Comparison of ENCODE assay signal across 8 cellular contexts in the genomic region with DNA sequence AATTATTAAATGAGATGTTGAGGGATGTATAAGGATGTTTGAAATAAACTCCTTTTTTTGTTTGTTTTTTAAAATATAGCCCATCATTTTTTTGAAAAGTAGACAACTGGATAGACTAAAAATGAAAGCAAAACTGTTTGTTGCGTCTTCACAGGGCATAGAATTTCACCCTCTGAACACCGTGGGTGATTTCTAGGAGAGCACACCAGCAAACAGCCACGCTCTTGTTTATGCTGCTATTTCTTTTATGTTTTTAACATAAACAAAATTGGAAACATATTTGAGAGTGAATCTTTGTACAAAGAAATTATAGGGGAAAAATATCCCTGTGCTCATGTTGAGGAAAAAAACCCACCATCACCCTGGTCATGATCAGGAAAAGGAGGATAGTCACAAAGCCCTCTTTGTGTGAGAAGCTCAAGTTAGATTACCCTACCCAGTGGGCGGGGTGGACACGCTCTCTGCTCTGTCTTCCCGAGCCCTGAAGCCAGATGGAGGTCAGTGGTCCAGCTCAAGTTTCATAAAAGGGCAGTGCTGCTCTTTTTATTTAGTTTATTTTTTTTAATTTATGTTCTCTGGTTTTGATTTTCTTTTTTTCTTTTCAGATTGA.
DNase-seq lines count a peak whose midpoint lies in the region; ATAC-seq lines count a peak whose summit lies in the region.

No MANE protein-coding gene starts in this region.

- in situ Hi-C loops in G401 (cut with HindIII; ENCODE audit: low sequenced_read_pairs), result no loop called here

- ATAC-seq in GM21786 (IDR thresholded peaks at IDR 0.05; ENCODE audit: unreplicated experiment), result peak; percentile 94
- ATAC-seq in activated naive CD8-positive, alpha-beta T cell treated with anti-CD3 and anti-CD28 coated beads, Interleukin-2, amount 10 ng/mL, durations not matched to agents 7 days and 5 days (ENCODE audit: low read depth), result peak; percentile 87
- peak; percentile 54 to 71 for ATAC-seq in stimulated activated naive B cell treated with anti-CD40 and anti-IgM and Interleukin-4, amounts not matched to agents 10 μg/mL and 1 μg/mL and 100 μg/mL, for 72 hours (replicated peaks)

- CTCF ChIA-PET in activated naive CD4-positive, alpha-beta T cell treated with anti-CD3 and anti-CD28 coated beads for 36 hours (lab: Charles Lee), result interaction anchor here (1.2 to 1.4 kb wide), 2 partner anchors 11 to 184 kb away, joined by 3 to 4 read pairs; no protein-coding TSS in a partner anchor

- no peaks in the 10 kb centered on the region for H3K9me3 Mint-ChIP-seq in activated naive CD4-positive, alpha-beta T cell treated with anti-CD3 and anti-CD28 coated beads for 36 hours
- H3K9me3 Mint-ChIP-seq in IgD-negative memory B cell, result no peaks in the 10 kb centered on the region
- no peaks in the 10 kb centered on the region for H3K9me3 Mint-ChIP-seq in activated naive CD8-positive, alpha-beta T cell treated with anti-CD3 and anti-CD28 coated beads, Interleukin-2, amount 10 ng/mL, durations not matched to agents 7 days and 5 days
- H3K9me3 Mint-ChIP-seq in stimulated activated naive B cell treated with anti-CD40 and anti-IgM and Interleukin-4, amounts not matched to agents 10 μg/mL and 1 μg/mL and 100 μg/mL, for 72 hours, result no peaks in the 10 kb centered on the region

- no peak overlapping the region for H3K27ac Mint-ChIP-seq in activated naive CD4-positive, alpha-beta T cell treated with anti-CD3 and anti-CD28 coated beads for 36 hours
- H3K27ac Mint-ChIP-seq in IgD-negative memory B cell, result no peak overlapping the region
- H3K27ac Mint-ChIP-seq in activated naive CD8-positive, alpha-beta T cell treated with anti-CD3 and anti-CD28 coated beads, Interleukin-2, amount 10 ng/mL, durations not matched to agents 7 days and 5 days, result peak overlapping the region; percentile 79
- H3K27ac Mint-ChIP-seq in stimulated activated naive B cell treated with anti-CD40 and anti-IgM and Interleukin-4, amounts not matched to agents 10 μg/mL and 1 μg/mL and 100 μg/mL, for 72 hours, result peak overlapping the region; percentile 51

- no peak for DNase-seq in activated naive CD4-positive, alpha-beta T cell treated with anti-CD3 and anti-CD28 coated beads for 36 hours
- DNase-seq in activated naive CD4-positive, alpha-beta T cell (lab: John Stamatoyannopoulos, UW), result no peak
- peak; percentile 31 for DNase-seq in activated naive CD8-positive, alpha-beta T cell treated with anti-CD3 and anti-CD28 coated beads, Interleukin-2, amount 10 ng/mL, durations not matched to agents 7 days and 5 days
- DNase-seq in stimulated activated naive B cell treated with anti-CD40 and anti-IgM and Interleukin-4, amounts not matched to agents 10 μg/mL and 1 μg/mL and 100 μg/mL, for 72 hours, result no peak
- DNase-seq in stimulated activated CD4-positive, alpha-beta T cell treated with anti-CD3 and anti-CD28 coated beads, Interleukin-4, amount 100 ng/mL, for 4 hours, result no peak
- DNase-seq in G401 (ENCODE audit: low spot score), result no peak

- peaks cover 5% of the 10 kb centered on the region for H3K4me1 Mint-ChIP-seq in activated naive CD4-positive, alpha-beta T cell treated with anti-CD3 and anti-CD28 coated beads for 36 hours (ENCODE audit: low read depth)
- peaks cover 2 to 12% (median 10%) of the 10 kb centered on the region in 3 donors for H3K4me1 Mint-ChIP-seq in IgD-negative memory B cell
- peaks cover 5% of the 10 kb centered on the region for H3K4me1 Mint-ChIP-seq in activated naive CD8-positive, alpha-beta T cell treated with anti-CD3 and anti-CD28 coated beads, Interleukin-2, amount 10 ng/mL, durations not matched to agents 7 days and 5 days
- peaks cover 0 to 3% of the 10 kb centered on the region in 2 donors for H3K4me1 Mint-ChIP-seq in stimulated activated naive B cell treated with anti-CD40 and anti-IgM and Interleukin-4, amounts not matched to agents 10 μg/mL and 1 μg/mL and 100 μg/mL, for 72 hours

- H3K27me3 Mint-ChIP-seq in activated naive CD4-positive, alpha-beta T cell treated with anti-CD3 and anti-CD28 coated beads for 36 hours (ENCODE audit: low read depth), result no peaks in the 10 kb centered on the region
- no peaks in the 10 kb centered on the region for H3K27me3 Mint-ChIP-seq in IgD-negative memory B cell
- H3K27me3 Mint-ChIP-seq in activated naive CD8-positive, alpha-beta T cell treated with anti-CD3 and anti-CD28 coated beads, Interleukin-2, amount 10 ng/mL, durations not matched to agents 7 days and 5 days, result no peaks in the 10 kb centered on the region
- H3K27me3 Mint-ChIP-seq in stimulated activated naive B cell treated with anti-CD40 and anti-IgM and Interleukin-4, amounts not matched to agents 10 μg/mL and 1 μg/mL and 100 μg/mL, for 72 hours, result no peaks in the 10 kb centered on the region

- intact Hi-C loops in activated naive CD4-positive, alpha-beta T cell treated with anti-CD3 and anti-CD28 coated beads for 36 hours (cut with micrococcal nuclease), result no loop called here

- no peaks in the 10 kb centered on the region for H3K36me3 Mint-ChIP-seq in activated naive CD4-positive, alpha-beta T cell treated with anti-CD3 and anti-CD28 coated beads for 36 hours (ENCODE audit: low read depth)
- H3K36me3 Mint-ChIP-seq in IgD-negative memory B cell, result no peaks in the 10 kb centered on the region
- H3K36me3 Mint-ChIP-seq in activated naive CD8-positive, alpha-beta T cell treated with anti-CD3 and anti-CD28 coated beads, Interleukin-2, amount 10 ng/mL, durations not matched to agents 7 days and 5 days, result no peaks in the 10 kb centered on the region
- H3K36me3 Mint-ChIP-seq in stimulated activated naive B cell treated with anti-CD40 and anti-IgM and Interleukin-4, amounts not matched to agents 10 μg/mL and 1 μg/mL and 100 μg/mL, for 72 hours, result no peaks in the 10 kb centered on the region

- peak overlapping the region; percentile 38 for H3K4me3 Mint-ChIP-seq in activated naive CD4-positive, alpha-beta T cell treated with anti-CD3 and anti-CD28 coated beads for 36 hours
- H3K4me3 Mint-ChIP-seq in IgD-negative memory B cell, result peak overlapping the region in 3 of 4 donors; percentile 60 to 83 (median 80)
- H3K4me3 Mint-ChIP-seq in activated naive CD8-positive, alpha-beta T cell treated with anti-CD3 and anti-CD28 coated beads, Interleukin-2, amount 10 ng/mL, durations not matched to agents 7 days and 5 days, result peak overlapping the region; percentile 77
- H3K4me3 Mint-ChIP-seq in stimulated activated naive B cell treated with anti-CD40 and anti-IgM and Interleukin-4, amounts not matched to agents 10 μg/mL and 1 μg/mL and 100 μg/mL, for 72 hours, result peak overlapping the region; percentile 19 to 61

- POLR2A ChIA-PET in activated naive CD8-positive, alpha-beta T cell treated with anti-CD3 and anti-CD28 coated beads, Interleukin-2, amount 10 ng/mL, durations not matched to agents 7 days and 5 days (lab: Charles Lee), result no interaction called here

Comparison
In these comparisons a context has a peak if more than half of its experiments do, and no peak if none do; other contexts are left out.
1. H3K27ac Mint-ChIP-seq: peak in activated naive CD8-positive, alpha-beta T cell treated with anti-CD3 and anti-CD28 coated beads, Interleukin-2, amount 10 ng/mL, durations not matched to agents 7 days and 5 days (single experiment) and stimulated activated naive B cell treated with anti-CD40 and anti-IgM and Interleukin-4, amounts not matched to agents 10 μg/mL and 1 μg/mL and 100 μg/mL, for 72 hours (single experiment); none in activated naive CD4-positive, alpha-beta T cell treated with anti-CD3 and anti-CD28 coated beads for 36 hours (single experiment) and IgD-negative memory B cell (0 of 3).
2. Peak in every context shown above with its lines, with median percentiles within 50 percentile points of each other: H3K4me3 Mint-ChIP-seq and ATAC-seq.